In the genomic region with DNA sequence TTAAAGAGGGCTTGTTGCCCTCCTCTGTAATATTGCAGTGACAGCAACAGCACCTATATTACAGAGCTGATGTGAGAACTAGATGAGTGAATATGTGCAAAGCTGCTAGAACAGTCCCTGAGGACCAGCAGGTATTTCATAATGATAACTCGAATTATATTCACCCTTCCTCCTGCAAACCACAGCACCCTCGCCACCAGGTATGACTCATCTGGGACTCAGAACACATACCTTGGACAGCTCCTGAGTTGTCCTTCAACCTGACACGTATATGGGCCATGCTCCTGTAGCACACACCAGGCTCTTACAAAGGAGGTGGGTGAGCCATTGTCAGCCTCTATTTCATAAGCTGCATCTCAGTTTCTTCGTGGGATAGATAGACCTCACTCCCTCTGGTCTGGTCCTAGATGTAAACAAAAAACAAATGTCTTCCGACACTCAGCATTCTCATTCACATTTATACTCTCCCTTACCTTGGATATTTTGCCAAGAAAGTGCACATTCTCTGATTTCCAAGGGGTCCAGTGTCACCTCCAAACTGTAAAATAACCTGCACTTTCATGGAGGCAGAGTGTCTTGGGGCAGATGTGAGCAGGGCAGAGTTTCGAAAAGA, we compare ENCODE assay signal across 9 cellular contexts.
DNase-seq lines count a peak whose midpoint lies in the region; ATAC-seq, FAIRE-seq and TF ChIP-seq lines count a peak whose summit lies in the region.
"Had no signal": no experiment of that assay in that cellular context is flagged by ENCODE, and none has a peak within 500 bp of the region (broad histone marks: within the 10 kb centered on the region; RNA-seq: fewer than 3 reads in every experiment).

No MANE protein-coding gene starts in this region.

- ATAC-seq in activated T-cell treated with anti-CD3 and anti-CD28 coated beads, Interleukin-2, amount 50 U/mL, for 4 hours, result peak; percentile 52 to 53
- ATAC-seq in esophagus mucosa, result peak; percentile 75
- ATAC-seq in HG03097 (IDR thresholded peaks at IDR 0.05; ENCODE audit: low FRiP score, unreplicated experiment), result no peak

- intact Hi-C loops in kidney (cut with DNase I), result no loop called here

- H3K27me3 ChIP-seq in SK-N-SH (ENCODE audit: insufficient read depth), result no peaks in the 10 kb centered on the region

- H3K4me2 ChIP-seq in SK-N-SH, result no peak overlapping the region

- H3K4me3 ChIP-seq in SK-N-SH (ENCODE audit: low read depth in 2 of 2, low read length in 1 of 2) (no peak overlapping the region), kidney (ENCODE audit: low read length in 2 of 2) (no peak overlapping the region)

- TF ChIP-seq EP300 in SK-N-SH (IDR thresholded peaks at IDR 0.05; ENCODE audit: borderline replicate concordance in 1 of 2, low read depth in 1 of 2, low read length in 1 of 2), result no peak

- H3K36me3 Mint-ChIP-seq in activated T-cell treated with anti-CD3 and anti-CD28 coated beads, Interleukin-2, amount 50 U/mL, for 4 hours (ENCODE audit: insufficient read depth), result no peaks in the 10 kb centered on the region

- TF ChIP-seq RAD21 in SK-N-SH (IDR thresholded peaks at IDR 0.05; ENCODE audit: low read length), result no peak

- H3F3A ChIP-seq in SK-N-SH (replicated peaks; ENCODE audit: insufficient read depth), result no peaks in the 10 kb centered on the region

- H3K9me3 ChIP-seq in SK-N-SH (no peaks in the 10 kb centered on the region), kidney (ENCODE audit: control insufficient read depth in 1 of 2, low read length in 2 of 2) (no peaks in the 10 kb centered on the region)

- peaks cover 28% of the 10 kb centered on the region for H3K27me3 Mint-ChIP-seq in activated T-cell treated with anti-CD3 and anti-CD28 coated beads, Interleukin-2, amount 50 U/mL, for 4 hours (ENCODE audit: low read depth)

- H3K36me3 ChIP-seq in SK-N-SH (replicated peaks in 1 of 2; ENCODE audit: control insufficient read depth in 1 of 2, insufficient read depth in 2 of 2, low read length in 1 of 2) (no peaks in the 10 kb centered on the region), kidney (ENCODE audit: control insufficient read depth in 1 of 2, insufficient read depth in 2 of 2, low read length in 2 of 2) (no peaks in the 10 kb centered on the region)

- no peaks in the 10 kb centered on the region for H3K9me3 Mint-ChIP-seq in activated T-cell treated with anti-CD3 and anti-CD28 coated beads, Interleukin-2, amount 50 U/mL, for 4 hours

- no peak for DNase-seq in activated T-cell treated with anti-CD3 and anti-CD28 coated beads, Interleukin-2, amount 50 U/mL, for 4 hours
- no peak for DNase-seq in activated T-cell treated with anti-CD3 and anti-CD28 coated beads, Interleukin-2, amount 50 U/mL, for 1 hour
- DNase-seq in SK-N-SH, result no peak
- peak; percentile 10 to 19 for DNase-seq in stimulated activated CD8-positive, alpha-beta memory T cell treated with anti-CD3 and anti-CD28 coated beads, Interleukin-15, amount 100 ng/mL, for 48 hours (ENCODE audit: low read depth in 2 of 2)
- no peak for DNase-seq in kidney
- DNase-seq in GM12892 (ENCODE audit: insufficient read length), result no peak

- no peak for FAIRE-seq in kidney (lab: Jason Lieb, UNC)
- no peak for FAIRE-seq in GM12892 (lab: Jason Lieb, UNC)

- H3K9me2 ChIP-seq in SK-N-SH, result no peaks in the 10 kb centered on the region

- POLR2A ChIA-PET in SK-N-SH (lab: Yijun Ruan, JAX), result no interaction called here

- TF ChIP-seq CTCF in SK-N-SH (IDR thresholded peaks at IDR 0.05), result no peak
- no peak for TF ChIP-seq CTCF in kidney (IDR thresholded peaks at IDR 0.05; ENCODE audit: borderline replicate concordance, extremely low read depth, insufficient read depth)

- H3K4me1 Mint-ChIP-seq in activated T-cell treated with anti-CD3 and anti-CD28 coated beads, Interleukin-2, amount 50 U/mL, for 4 hours (ENCODE audit: low read depth), result no peaks in the 10 kb centered on the region
- H3K4me1 Mint-ChIP-seq: CD8-positive, alpha-beta memory T cell had no signal

- H3K4me1 ChIP-seq in SK-N-SH (ENCODE audit: control insufficient read depth in 1 of 2, insufficient read depth in 2 of 2, low read depth in 1 of 2, low read length in 1 of 2) (no peaks in the 10 kb centered on the region), kidney (ENCODE audit: control insufficient read depth in 1 of 2, insufficient read depth in 1 of 2, low read depth in 1 of 2, low read length in 2 of 2) (no peaks in the 10 kb centered on the region)

- H3K9ac ChIP-seq in SK-N-SH (no peak overlapping the region), kidney (ENCODE audit: low read length in 2 of 2) (no peak overlapping the region)

- CTCF ChIA-PET in SK-N-SH (lab: Yijun Ruan, JAX), result no interaction called here

- H2AFZ ChIP-seq in SK-N-SH (ENCODE audit: low read depth), result no peak overlapping the region

- no peaks in the 10 kb centered on the region for H3K79me2 ChIP-seq in SK-N-SH (ENCODE audit: insufficient read depth)

- no peak overlapping the region for H3K27ac ChIP-seq in SK-N-SH (ENCODE audit: low read depth in 2 of 2, low read length in 1 of 2)
- no peak overlapping the region for H3K27ac ChIP-seq in kidney (ENCODE audit: low read depth in 2 of 2, low read length in 2 of 2)

- TF ChIP-seq POLR2A in GM12892 (IDR thresholded peaks at IDR 0.05; ENCODE audit: low read depth, low read length), result no peak

- no peak overlapping the region for H3K4me3 Mint-ChIP-seq in activated T-cell treated with anti-CD3 and anti-CD28 coated beads, Interleukin-2, amount 50 U/mL, for 4 hours
- H3K4me3 Mint-ChIP-seq: CD8-positive, alpha-beta memory T cell had no signal

- H4K20me1 ChIP-seq in SK-N-SH (ENCODE audit: insufficient read depth), result no peaks in the 10 kb centered on the region

- 40% methylated on average over 6 of the region's 6 CpGs for WGBS in SK-N-SH (ENCODE audit: low lambda C conversion rate)

TF ChIP-seq in SK-N-SH, 30 proteins besides CTCF, POLR2A, EP300 and RAD21 (continues in another document):
- TF ChIP-seq NRF1 (IDR thresholded peaks at IDR 0.05; ENCODE audit: low read depth, low read length) (no peak), ZBTB33 (IDR thresholded peaks at IDR 0.05; ENCODE audit: borderline replicate concordance, low read depth) (no peak), MEF2A (IDR thresholded peaks at IDR 0.05; ENCODE audit: borderline replicate concordance, low read depth) (no peak), GATA2 (CRISPR knock-in tag; IDR thresholded peaks at IDR 0.05) (no peak), POLR2AphosphoS5 (IDR thresholded peaks at IDR 0.05; ENCODE audit: low read depth, low read length) (no peak), TEAD4 (IDR thresholded peaks at IDR 0.05; ENCODE audit: borderline replicate concordance, insufficient read depth) (no peak), FOXM1 (IDR thresholded peaks at IDR 0.05; ENCODE audit: low read depth) (no peak), MXI1 (IDR thresholded peaks at IDR 0.05; ENCODE audit: low read depth, low read length) (no peak), ELF1 (IDR thresholded peaks at IDR 0.05) (no peak), CHD2 (IDR thresholded peaks at IDR 0.05; ENCODE audit: low read length, partially characterized antibody) (no peak), JUND (IDR thresholded peaks at IDR 0.05) (0 out of 2 replicates have a peak, but pooled peaks have one; percentile 10)
- TF ChIP-seq, protein P1, sequence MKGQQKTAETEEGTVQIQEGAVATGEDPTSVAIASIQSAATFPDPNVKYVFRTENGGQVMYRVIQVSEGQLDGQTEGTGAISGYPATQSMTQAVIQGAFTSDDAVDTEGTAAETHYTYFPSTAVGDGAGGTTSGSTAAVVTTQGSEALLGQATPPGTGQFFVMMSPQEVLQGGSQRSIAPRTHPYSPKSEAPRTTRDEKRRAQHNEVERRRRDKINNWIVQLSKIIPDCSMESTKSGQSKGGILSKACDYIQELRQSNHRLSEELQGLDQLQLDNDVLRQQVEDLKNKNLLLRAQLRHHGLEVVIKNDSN (IDR thresholded peaks at IDR 0.05; ENCODE audit: borderline replicate concordance, low read depth), result no peak
- TF ChIP-seq, protein P2, sequence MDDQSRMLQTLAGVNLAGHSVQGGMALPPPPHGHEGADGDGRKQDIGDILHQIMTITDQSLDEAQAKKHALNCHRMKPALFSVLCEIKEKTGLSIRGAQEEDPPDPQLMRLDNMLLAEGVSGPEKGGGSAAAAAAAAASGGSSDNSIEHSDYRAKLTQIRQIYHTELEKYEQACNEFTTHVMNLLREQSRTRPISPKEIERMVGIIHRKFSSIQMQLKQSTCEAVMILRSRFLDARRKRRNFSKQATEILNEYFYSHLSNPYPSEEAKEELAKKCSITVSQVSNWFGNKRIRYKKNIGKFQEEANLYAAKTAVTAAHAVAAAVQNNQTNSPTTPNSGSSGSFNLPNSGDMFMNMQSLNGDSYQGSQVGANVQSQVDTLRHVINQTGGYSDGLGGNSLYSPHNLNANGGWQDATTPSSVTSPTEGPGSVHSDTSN (IDR thresholded peaks at IDR 0.05), result no peak
- TF ChIP-seq, protein P3, sequence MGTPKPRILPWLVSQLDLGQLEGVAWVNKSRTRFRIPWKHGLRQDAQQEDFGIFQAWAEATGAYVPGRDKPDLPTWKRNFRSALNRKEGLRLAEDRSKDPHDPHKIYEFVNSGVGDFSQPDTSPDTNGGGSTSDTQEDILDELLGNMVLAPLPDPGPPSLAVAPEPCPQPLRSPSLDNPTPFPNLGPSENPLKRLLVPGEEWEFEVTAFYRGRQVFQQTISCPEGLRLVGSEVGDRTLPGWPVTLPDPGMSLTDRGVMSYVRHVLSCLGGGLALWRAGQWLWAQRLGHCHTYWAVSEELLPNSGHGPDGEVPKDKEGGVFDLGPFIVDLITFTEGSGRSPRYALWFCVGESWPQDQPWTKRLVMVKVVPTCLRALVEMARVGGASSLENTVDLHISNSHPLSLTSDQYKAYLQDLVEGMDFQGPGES (IDR thresholded peaks at IDR 0.05; ENCODE audit: low read depth, low read length), result no peak

Comparison
In these comparisons a context has a peak if more than half of its experiments do, and no peak if none do; other contexts are left out.
1. DNase-seq: peak in stimulated activated CD8-positive, alpha-beta memory T cell treated with anti-CD3 and anti-CD28 coated beads, Interleukin-15, amount 100 ng/mL, for 48 hours (2 of 2); none in activated T-cell treated with anti-CD3 and anti-CD28 coated beads, Interleukin-2, amount 50 U/mL, for 4 hours (single experiment), activated T-cell treated with anti-CD3 and anti-CD28 coated beads, Interleukin-2, amount 50 U/mL, for 1 hour (single experiment), SK-N-SH (single experiment), kidney (single experiment) and GM12892 (single experiment).